In the genomic region with DNA sequence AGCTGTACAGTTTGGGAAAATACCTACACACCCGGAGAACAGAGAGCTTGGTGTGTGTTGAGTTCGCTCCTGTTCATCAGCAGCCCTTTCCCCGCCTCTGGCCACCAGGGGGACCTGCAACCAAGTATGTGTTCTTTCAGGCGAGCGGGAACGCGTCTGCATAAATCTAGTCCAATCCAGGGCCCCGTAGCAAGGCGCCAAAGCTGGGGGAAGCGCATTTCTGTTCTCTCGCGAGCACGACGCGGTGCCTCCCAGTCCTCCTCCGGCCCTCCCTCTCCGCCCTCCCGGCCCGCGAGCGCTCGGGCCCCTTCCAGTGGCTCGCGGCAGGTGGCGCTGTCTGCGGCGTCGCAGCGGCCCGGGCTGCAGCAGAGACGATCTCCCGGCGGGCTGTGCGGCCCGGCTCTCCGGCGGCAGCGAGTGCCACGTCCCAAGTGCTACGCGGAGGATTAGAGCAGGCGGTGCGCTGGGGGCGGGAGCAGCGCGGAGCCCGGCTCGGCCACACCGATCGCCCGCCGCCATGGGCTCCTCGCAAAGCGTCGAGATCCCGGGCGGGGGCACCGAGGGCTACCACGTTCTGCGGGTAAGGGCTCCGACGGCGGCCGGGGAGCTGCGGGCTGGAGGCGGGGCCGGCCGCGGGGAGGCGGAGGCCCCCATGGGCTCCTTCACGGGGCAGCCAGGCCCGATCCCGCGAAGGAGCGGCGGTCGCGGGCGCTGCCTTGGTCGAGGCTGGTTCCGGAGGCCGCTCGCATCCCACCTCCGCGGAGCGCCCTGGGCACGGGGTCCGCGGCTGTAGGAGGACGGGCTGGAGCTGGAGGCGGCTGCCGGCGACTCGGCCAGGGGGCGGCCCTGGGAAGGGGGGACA, we compare ENCODE assay signal across 1 cellular context.
TF ChIP-seq lines count a peak whose summit lies in the region.

A gene (plus strand): TSS at position 430 of the 862 bp plus-strand sequence. CDS start 88 bp downstream, at position 518.

TF ChIP-seq in K562, 482 proteins besides CTCF, POLR2A, EP300 and RAD21 (continued from another document and continues in another):
- TF ChIP-seq, protein P1, sequence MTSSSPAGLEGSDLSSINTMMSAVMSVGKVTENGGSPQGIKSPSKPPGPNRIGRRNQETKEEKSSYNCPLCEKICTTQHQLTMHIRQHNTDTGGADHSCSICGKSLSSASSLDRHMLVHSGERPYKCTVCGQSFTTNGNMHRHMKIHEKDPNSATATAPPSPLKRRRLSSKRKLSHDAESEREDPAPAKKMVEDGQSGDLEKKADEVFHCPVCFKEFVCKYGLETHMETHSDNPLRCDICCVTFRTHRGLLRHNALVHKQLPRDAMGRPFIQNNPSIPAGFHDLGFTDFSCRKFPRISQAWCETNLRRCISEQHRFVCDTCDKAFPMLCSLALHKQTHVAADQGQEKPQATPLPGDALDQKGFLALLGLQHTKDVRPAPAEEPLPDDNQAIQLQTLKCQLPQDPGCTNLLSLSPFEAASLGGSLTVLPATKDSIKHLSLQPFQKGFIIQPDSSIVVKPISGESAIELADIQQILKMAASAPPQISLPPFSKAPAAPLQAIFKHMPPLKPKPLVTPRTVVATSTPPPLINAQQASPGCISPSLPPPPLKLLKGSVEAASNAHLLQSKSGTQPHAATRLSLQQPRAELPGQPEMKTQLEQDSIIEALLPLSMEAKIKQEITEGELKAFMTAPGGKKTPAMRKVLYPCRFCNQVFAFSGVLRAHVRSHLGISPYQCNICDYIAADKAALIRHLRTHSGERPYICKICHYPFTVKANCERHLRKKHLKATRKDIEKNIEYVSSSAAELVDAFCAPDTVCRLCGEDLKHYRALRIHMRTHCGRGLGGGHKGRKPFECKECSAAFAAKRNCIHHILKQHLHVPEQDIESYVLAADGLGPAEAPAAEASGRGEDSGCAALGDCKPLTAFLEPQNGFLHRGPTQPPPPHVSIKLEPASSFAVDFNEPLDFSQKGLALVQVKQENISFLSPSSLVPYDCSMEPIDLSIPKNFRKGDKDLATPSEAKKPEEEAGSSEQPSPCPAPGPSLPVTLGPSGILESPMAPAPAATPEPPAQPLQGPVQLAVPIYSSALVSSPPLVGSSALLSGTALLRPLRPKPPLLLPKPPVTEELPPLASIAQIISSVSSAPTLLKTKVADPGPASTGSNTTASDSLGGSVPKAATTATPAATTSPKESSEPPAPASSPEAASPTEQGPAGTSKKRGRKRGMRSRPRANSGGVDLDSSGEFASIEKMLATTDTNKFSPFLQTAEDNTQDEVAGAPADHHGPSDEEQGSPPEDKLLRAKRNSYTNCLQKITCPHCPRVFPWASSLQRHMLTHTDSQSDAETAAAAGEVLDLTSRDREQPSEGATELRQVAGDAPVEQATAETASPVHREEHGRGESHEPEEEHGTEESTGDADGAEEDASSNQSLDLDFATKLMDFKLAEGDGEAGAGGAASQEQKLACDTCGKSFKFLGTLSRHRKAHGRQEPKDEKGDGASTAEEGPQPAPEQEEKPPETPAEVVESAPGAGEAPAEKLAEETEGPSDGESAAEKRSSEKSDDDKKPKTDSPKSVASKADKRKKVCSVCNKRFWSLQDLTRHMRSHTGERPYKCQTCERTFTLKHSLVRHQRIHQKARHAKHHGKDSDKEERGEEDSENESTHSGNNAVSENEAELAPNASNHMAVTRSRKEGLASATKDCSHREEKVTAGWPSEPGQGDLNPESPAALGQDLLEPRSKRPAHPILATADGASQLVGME (CRISPR knock-in tag; IDR thresholded peaks at IDR 0.05), result peak; percentile 74; the same call in 1 of the 2 replicates
- 0 out of 2 replicates have a peak, but pooled peaks have one; percentile 6 for TF ChIP-seq ARID2 (IDR thresholded peaks at IDR 0.05)
- TF ChIP-seq MEF2A (IDR thresholded peaks at IDR 0.05; ENCODE audit: control insufficient read depth, low read depth, low read length), result peak; percentile 66; the same call in 1 of the 2 replicates
- peak; percentile 62 for TF ChIP-seq PCBP2 (IDR thresholded peaks at IDR 0.05; ENCODE audit: low read depth, low read length, poor library complexity, severe bottlenecking)
- TF ChIP-seq, protein P2, sequence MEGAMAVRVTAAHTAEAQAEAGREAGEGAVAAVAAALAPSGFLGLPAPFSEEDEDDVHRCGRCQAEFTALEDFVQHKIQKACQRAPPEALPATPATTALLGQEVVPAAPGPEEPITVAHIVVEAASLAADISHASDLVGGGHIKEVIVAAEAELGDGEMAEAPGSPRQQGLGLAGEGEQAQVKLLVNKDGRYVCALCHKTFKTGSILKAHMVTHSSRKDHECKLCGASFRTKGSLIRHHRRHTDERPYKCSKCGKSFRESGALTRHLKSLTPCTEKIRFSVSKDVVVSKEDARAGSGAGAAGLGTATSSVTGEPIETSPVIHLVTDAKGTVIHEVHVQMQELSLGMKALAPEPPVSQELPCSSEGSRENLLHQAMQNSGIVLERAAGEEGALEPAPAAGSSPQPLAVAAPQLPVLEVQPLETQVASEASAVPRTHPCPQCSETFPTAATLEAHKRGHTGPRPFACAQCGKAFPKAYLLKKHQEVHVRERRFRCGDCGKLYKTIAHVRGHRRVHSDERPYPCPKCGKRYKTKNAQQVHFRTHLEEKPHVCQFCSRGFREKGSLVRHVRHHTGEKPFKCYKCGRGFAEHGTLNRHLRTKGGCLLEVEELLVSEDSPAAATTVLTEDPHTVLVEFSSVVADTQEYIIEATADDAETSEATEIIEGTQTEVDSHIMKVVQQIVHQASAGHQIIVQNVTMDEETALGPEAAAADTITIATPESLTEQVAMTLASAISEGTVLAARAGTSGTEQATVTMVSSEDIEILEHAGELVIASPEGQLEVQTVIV (CRISPR knock-in tag; IDR thresholded peaks at IDR 0.05; ENCODE audit: borderline replicate concordance), result no peak
- TF ChIP-seq HNRNPLL (IDR thresholded peaks at IDR 0.05; ENCODE audit: low read depth, low read length, poor library complexity, severe bottlenecking), result peak; percentile 91
- TF ChIP-seq XRCC5 (IDR thresholded peaks at IDR 0.05; ENCODE audit: low read depth, low read length), result peak; percentile 98
- peak; percentile 89 for TF ChIP-seq POLR2H (tag; IDR thresholded peaks at IDR 0.05; ENCODE audit: low read depth)
- TF ChIP-seq SRSF7 (optimal IDR thresholded peaks at IDR 0.05; ENCODE audit: low read depth, low read length), result peak; percentile 51
- TF ChIP-seq SMAD4 (CRISPR knock-in tag; conservative IDR thresholded peaks at IDR 0.05), result peak; percentile 89
- TF ChIP-seq FOXM1 (IDR thresholded peaks at IDR 0.05; ENCODE audit: low read depth), result peak; percentile 68
- TF ChIP-seq FOXM1 (CRISPR knock-in tag; IDR thresholded peaks at IDR 0.05; ENCODE audit: low read depth), result peak; percentile 98
- TF ChIP-seq, protein P3, sequence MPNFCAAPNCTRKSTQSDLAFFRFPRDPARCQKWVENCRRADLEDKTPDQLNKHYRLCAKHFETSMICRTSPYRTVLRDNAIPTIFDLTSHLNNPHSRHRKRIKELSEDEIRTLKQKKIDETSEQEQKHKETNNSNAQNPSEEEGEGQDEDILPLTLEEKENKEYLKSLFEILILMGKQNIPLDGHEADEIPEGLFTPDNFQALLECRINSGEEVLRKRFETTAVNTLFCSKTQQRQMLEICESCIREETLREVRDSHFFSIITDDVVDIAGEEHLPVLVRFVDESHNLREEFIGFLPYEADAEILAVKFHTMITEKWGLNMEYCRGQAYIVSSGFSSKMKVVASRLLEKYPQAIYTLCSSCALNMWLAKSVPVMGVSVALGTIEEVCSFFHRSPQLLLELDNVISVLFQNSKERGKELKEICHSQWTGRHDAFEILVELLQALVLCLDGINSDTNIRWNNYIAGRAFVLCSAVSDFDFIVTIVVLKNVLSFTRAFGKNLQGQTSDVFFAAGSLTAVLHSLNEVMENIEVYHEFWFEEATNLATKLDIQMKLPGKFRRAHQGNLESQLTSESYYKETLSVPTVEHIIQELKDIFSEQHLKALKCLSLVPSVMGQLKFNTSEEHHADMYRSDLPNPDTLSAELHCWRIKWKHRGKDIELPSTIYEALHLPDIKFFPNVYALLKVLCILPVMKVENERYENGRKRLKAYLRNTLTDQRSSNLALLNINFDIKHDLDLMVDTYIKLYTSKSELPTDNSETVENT (CRISPR knock-in tag; IDR thresholded peaks at IDR 0.05), result peak; percentile 93
- TF ChIP-seq NR4A1 (CRISPR knock-in tag; IDR thresholded peaks at IDR 0.05), result no peak
- TF ChIP-seq NR4A1 (tag; IDR thresholded peaks at IDR 0.05), result 0 out of 2 replicates have a peak, but pooled peaks have one; percentile 34
- TF ChIP-seq ZBTB1 (CRISPR knock-in tag; IDR thresholded peaks at IDR 0.05; ENCODE audit: borderline replicate concordance, low read depth), result peak; percentile 78; the same call in 1 of the 2 replicates
- no peak for TF ChIP-seq ILK (tag; IDR thresholded peaks at IDR 0.05; ENCODE audit: borderline replicate concordance, low read depth)
- TF ChIP-seq, protein P4, sequence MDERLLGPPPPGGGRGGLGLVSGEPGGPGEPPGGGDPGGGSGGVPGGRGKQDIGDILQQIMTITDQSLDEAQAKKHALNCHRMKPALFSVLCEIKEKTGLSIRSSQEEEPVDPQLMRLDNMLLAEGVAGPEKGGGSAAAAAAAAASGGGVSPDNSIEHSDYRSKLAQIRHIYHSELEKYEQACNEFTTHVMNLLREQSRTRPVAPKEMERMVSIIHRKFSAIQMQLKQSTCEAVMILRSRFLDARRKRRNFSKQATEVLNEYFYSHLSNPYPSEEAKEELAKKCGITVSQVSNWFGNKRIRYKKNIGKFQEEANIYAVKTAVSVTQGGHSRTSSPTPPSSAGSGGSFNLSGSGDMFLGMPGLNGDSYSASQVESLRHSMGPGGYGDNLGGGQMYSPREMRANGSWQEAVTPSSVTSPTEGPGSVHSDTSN (CRISPR knock-in tag; IDR thresholded peaks at IDR 0.05; ENCODE audit: low read depth), result no peak
- TF ChIP-seq, protein P4 (tag; conservative IDR thresholded peaks at IDR 0.05; ENCODE audit: low read depth), result no peak
- TF ChIP-seq, protein P5, sequence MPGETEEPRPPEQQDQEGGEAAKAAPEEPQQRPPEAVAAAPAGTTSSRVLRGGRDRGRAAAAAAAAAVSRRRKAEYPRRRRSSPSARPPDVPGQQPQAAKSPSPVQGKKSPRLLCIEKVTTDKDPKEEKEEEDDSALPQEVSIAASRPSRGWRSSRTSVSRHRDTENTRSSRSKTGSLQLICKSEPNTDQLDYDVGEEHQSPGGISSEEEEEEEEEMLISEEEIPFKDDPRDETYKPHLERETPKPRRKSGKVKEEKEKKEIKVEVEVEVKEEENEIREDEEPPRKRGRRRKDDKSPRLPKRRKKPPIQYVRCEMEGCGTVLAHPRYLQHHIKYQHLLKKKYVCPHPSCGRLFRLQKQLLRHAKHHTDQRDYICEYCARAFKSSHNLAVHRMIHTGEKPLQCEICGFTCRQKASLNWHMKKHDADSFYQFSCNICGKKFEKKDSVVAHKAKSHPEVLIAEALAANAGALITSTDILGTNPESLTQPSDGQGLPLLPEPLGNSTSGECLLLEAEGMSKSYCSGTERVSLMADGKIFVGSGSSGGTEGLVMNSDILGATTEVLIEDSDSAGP (CRISPR knock-in tag; IDR thresholded peaks at IDR 0.05), result peak; percentile 69; the same call in 1 of the 2 replicates
- peak in 1 of 2 experiments; percentile 79; a peak in 2 of 4 replicates for TF ChIP-seq RCOR1 (IDR thresholded peaks at IDR 0.05; ENCODE audit: borderline replicate concordance in 1 of 2, low read depth in 2 of 2, low read length in 2 of 2)
- TF ChIP-seq CREB1 (IDR thresholded peaks at IDR 0.05), result peak; percentile 83; the same call in 1 of the 2 replicates
- TF ChIP-seq CREB1 (CRISPR knock-in tag; IDR thresholded peaks at IDR 0.05), result peak; percentile 91
- TF ChIP-seq, protein P6, sequence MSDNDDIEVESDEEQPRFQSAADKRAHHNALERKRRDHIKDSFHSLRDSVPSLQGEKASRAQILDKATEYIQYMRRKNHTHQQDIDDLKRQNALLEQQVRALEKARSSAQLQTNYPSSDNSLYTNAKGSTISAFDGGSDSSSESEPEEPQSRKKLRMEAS (CRISPR knock-in tag; IDR thresholded peaks at IDR 0.05), result peak; percentile 93
- TF ChIP-seq, protein P7, sequence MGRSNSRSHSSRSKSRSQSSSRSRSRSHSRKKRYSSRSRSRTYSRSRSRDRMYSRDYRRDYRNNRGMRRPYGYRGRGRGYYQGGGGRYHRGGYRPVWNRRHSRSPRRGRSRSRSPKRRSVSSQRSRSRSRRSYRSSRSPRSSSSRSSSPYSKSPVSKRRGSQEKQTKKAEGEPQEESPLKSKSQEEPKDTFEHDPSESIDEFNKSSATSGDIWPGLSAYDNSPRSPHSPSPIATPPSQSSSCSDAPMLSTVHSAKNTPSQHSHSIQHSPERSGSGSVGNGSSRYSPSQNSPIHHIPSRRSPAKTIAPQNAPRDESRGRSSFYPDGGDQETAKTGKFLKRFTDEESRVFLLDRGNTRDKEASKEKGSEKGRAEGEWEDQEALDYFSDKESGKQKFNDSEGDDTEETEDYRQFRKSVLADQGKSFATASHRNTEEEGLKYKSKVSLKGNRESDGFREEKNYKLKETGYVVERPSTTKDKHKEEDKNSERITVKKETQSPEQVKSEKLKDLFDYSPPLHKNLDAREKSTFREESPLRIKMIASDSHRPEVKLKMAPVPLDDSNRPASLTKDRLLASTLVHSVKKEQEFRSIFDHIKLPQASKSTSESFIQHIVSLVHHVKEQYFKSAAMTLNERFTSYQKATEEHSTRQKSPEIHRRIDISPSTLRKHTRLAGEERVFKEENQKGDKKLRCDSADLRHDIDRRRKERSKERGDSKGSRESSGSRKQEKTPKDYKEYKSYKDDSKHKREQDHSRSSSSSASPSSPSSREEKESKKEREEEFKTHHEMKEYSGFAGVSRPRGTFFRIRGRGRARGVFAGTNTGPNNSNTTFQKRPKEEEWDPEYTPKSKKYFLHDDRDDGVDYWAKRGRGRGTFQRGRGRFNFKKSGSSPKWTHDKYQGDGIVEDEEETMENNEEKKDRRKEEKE (IDR thresholded peaks at IDR 0.05; ENCODE audit: borderline replicate concordance in 1 of 2, control insufficient read depth in 1 of 2, low read depth in 2 of 2, low read length in 1 of 2), result peak in 1 of 2 experiments; percentile 66; a peak in 2 of 4 replicates
- peak; percentile 90 for TF ChIP-seq ZNF263 (CRISPR knock-in tag; IDR thresholded peaks at IDR 0.05; ENCODE audit: borderline replicate concordance)
- TF ChIP-seq NCOA6 (IDR thresholded peaks at IDR 0.05), result peak; percentile 88
- TF ChIP-seq TAL1 (IDR thresholded peaks at IDR 0.05), result 0 out of 2 replicates have a peak, but pooled peaks have one; percentile 12
